Comparison of ENCODE assay signal across 1 cellular context in genomic region chr11:106679633-106680032, GRCh38.
TF ChIP-seq lines count a peak whose summit lies in the region.

No MANE protein-coding gene starts in this region.

TF ChIP-seq in GM23338, 12 proteins besides CTCF, POLR2A, EP300 and RAD21:
- TF ChIP-seq, protein P1, sequence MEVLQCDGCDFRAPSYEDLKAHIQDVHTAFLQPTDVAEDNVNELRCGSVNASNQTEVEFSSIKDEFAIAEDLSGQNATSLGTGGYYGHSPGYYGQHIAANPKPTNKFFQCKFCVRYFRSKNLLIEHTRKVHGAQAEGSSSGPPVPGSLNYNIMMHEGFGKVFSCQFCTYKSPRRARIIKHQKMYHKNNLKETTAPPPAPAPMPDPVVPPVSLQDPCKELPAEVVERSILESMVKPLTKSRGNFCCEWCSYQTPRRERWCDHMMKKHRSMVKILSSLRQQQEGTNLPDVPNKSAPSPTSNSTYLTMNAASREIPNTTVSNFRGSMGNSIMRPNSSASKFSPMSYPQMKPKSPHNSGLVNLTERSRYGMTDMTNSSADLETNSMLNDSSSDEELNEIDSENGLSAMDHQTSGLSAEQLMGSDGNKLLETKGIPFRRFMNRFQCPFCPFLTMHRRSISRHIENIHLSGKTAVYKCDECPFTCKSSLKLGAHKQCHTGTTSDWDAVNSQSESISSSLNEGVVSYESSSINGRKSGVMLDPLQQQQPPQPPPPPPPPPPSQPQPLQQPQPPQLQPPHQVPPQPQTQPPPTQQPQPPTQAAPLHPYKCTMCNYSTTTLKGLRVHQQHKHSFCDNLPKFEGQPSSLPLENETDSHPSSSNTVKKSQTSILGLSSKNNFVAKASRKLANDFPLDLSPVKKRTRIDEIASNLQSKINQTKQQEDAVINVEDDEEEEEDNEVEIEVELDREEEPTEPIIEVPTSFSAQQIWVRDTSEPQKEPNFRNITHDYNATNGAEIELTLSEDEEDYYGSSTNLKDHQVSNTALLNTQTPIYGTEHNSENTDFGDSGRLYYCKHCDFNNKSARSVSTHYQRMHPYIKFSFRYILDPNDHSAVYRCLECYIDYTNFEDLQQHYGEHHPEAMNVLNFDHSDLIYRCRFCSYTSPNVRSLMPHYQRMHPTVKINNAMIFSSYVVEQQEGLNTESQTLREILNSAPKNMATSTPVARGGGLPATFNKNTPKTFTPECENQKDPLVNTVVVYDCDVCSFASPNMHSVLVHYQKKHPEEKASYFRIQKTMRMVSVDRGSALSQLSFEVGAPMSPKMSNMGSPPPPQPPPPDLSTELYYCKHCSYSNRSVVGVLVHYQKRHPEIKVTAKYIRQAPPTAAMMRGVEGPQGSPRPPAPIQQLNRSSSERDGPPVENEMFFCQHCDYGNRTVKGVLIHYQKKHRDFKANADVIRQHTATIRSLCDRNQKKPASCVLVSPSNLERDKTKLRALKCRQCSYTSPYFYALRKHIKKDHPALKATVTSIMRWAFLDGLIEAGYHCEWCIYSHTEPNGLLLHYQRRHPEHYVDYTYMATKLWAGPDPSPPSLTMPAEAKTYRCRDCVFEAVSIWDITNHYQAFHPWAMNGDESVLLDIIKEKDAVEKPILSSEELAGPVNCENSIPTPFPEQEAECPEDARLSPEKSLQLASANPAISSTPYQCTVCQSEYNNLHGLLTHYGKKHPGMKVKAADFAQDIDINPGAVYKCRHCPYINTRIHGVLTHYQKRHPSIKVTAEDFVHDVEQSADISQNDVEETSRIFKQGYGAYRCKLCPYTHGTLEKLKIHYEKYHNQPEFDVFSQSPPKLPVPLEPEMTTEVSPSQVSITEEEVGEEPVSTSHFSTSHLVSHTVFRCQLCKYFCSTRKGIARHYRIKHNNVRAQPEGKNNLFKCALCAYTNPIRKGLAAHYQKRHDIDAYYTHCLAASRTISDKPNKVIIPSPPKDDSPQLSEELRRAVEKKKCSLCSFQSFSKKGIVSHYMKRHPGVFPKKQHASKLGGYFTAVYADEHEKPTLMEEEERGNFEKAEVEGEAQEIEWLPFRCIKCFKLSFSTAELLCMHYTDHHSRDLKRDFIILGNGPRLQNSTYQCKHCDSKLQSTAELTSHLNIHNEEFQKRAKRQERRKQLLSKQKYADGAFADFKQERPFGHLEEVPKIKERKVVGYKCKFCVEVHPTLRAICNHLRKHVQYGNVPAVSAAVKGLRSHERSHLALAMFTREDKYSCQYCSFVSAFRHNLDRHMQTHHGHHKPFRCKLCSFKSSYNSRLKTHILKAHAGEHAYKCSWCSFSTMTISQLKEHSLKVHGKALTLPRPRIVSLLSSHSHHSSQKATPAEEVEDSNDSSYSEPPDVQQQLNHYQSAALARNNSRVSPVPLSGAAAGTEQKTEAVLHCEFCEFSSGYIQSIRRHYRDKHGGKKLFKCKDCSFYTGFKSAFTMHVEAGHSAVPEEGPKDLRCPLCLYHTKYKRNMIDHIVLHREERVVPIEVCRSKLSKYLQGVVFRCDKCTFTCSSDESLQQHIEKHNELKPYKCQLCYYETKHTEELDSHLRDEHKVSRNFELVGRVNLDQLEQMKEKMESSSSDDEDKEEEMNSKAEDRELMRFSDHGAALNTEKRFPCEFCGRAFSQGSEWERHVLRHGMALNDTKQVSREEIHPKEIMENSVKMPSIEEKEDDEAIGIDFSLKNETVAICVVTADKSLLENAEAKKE (CRISPR knock-in tag; IDR thresholded peaks at IDR 0.05), result no peak
- TF ChIP-seq POLR2AphosphoS5 (IDR thresholded peaks at IDR 0.05; ENCODE audit: low read depth), result no peak
- no peak for TF ChIP-seq REST (IDR thresholded peaks at IDR 0.05; ENCODE audit: unreplicated experiment)
- no peak for TF ChIP-seq CREB1 (CRISPR knock-in tag; IDR thresholded peaks at IDR 0.05; ENCODE audit: low read depth)
- no peak for TF ChIP-seq STAT1 (IDR thresholded peaks at IDR 0.05; ENCODE audit: unreplicated experiment)
- TF ChIP-seq JUNB (IDR thresholded peaks at IDR 0.05; ENCODE audit: unreplicated experiment), result no peak
- TF ChIP-seq EZH2 (IDR thresholded peaks at IDR 0.05; ENCODE audit: low read depth, unreplicated experiment), result no peak
- TF ChIP-seq NANOG (IDR thresholded peaks at IDR 0.05; ENCODE audit: borderline replicate concordance), result no peak
- TF ChIP-seq ETS1 (IDR thresholded peaks at IDR 0.05), result no peak
- no peak for TF ChIP-seq ZNF331 (CRISPR knock-in tag; IDR thresholded peaks at IDR 0.05; ENCODE audit: low read depth)
- TF ChIP-seq ZNF114 (CRISPR knock-in tag; IDR thresholded peaks at IDR 0.05), result no peak
- no peak for TF ChIP-seq EZH2phosphoT487 (IDR thresholded peaks at IDR 0.05; ENCODE audit: unreplicated experiment)
